Comparison of ENCODE assay signal across 21 cellular contexts in genomic region chr10:3791974-3792633, GRCh38. TPM values are rescaled to one million over a fixed set of nuclear protein-coding genes. Genes with fewer than 3 reads are reported as not detected.
A peak's percentile ranks its signal among the peaks of the same experiment; 100 is the strongest.
DNase-seq lines count a peak whose midpoint lies in the region; ATAC-seq and TF ChIP-seq lines count a peak whose summit lies in the region.
"Had no signal": no experiment of that assay in that cellular context is flagged by ENCODE, and none has a peak within 500 bp of the region (broad histone marks: within the 10 kb centered on the region; RNA-seq: fewer than 3 reads in every experiment).

No MANE protein-coding gene starts in this region.

- peaks cover 25 to 44% of the 10 kb centered on the region in 2 donors for H3K36me3 Mint-ChIP-seq in activated naive CD4-positive, alpha-beta T cell treated with anti-CD3 and anti-CD28 coated beads, Interleukin-2, amount 50 U/mL, for 72 hours
- H3K36me3 Mint-ChIP-seq: immature natural killer cell had no signal

- TF ChIP-seq CTCF in RWPE2 (IDR thresholded peaks at IDR 0.05; ENCODE audit: poor library complexity, severe bottlenecking) (no peak), fibroblast of mammary gland (conservative IDR thresholded peaks at IDR 0.05; ENCODE audit: control insufficient read depth, insufficient read depth, low read depth, low read length) (no peak)

- H3K36me3 ChIP-seq in RWPE2 (ENCODE audit: low read depth), result no peaks in the 10 kb centered on the region
- H3K36me3 ChIP-seq: stomach, vagina had no signal

- H3K27me3 ChIP-seq in RWPE2 (ENCODE audit: insufficient read depth, poor library complexity, severe bottlenecking), result no peaks in the 10 kb centered on the region
- H3K27me3 ChIP-seq: stomach, vagina had no signal

- no peaks in the 10 kb centered on the region for H3K4me1 ChIP-seq in RWPE2 (ENCODE audit: insufficient read depth, poor library complexity, severe bottlenecking)
- H3K4me1 ChIP-seq: psoas muscle, stomach, vagina had no signal

- H3K9me3 ChIP-seq in RWPE2 (ENCODE audit: severe bottlenecking), result peaks cover 4% of the 10 kb centered on the region

- ATAC-seq in activated naive CD4-positive, alpha-beta T cell treated with anti-CD3 and anti-CD28 coated beads, Interleukin-2, amount 50 U/mL, for 72 hours, result peak; percentile 37 to 48
- 0 out of 3 replicates have a peak, but pooled peaks have one; percentile 27 for ATAC-seq in RWPE2 (ENCODE audit: low read depth)
- no peak for ATAC-seq in Right ventricle myocardium inferior
- no peak for ATAC-seq in HG02885 (IDR thresholded peaks at IDR 0.05; ENCODE audit: poor library complexity, unreplicated experiment)
- ATAC-seq: HCT116, psoas muscle had no signal

- H3K4me3 ChIP-seq in RWPE2 (ENCODE audit: severe bottlenecking) (no peak overlapping the region), fibroblast of mammary gland (ENCODE audit: control insufficient read depth, low read depth, low read length) (no peak overlapping the region)
- H3K4me3 ChIP-seq: psoas muscle, stomach, vagina had no signal

- intact Hi-C loops in Right ventricle myocardium inferior (cut with DNase I), result no loop called here

- H3K27ac ChIP-seq in RWPE2 (ENCODE audit: poor library complexity, severe bottlenecking), result no peak overlapping the region
- H3K27ac ChIP-seq: psoas muscle, stomach, vagina had no signal

- no peak overlapping the region for H3K27ac Mint-ChIP-seq in activated naive CD4-positive, alpha-beta T cell treated with anti-CD3 and anti-CD28 coated beads, Interleukin-2, amount 50 U/mL, for 72 hours
- H3K27ac Mint-ChIP-seq: nephron had no signal

- peaks cover 11 to 12% of the 10 kb centered on the region in 2 donors for H3K9me3 Mint-ChIP-seq in activated naive CD4-positive, alpha-beta T cell treated with anti-CD3 and anti-CD28 coated beads, Interleukin-2, amount 50 U/mL, for 72 hours

- no peak for DNase-seq in activated naive CD4-positive, alpha-beta T cell treated with anti-CD3 and anti-CD28 coated beads, Interleukin-2, amount 50 U/mL, for 72 hours (ENCODE audit: low spot score in 2 of 2)
- no peak for DNase-seq in activated naive CD4-positive, alpha-beta T cell (lab: John Stamatoyannopoulos, UW)
- DNase-seq in RWPE2 (ENCODE audit: low spot score) (no peak), fibroblast of mammary gland (ENCODE audit: low read depth) (peak; percentile 82), stromal cell of bone marrow (ENCODE audit: low read depth) (peak; percentile 87), Right ventricle myocardium inferior (ENCODE audit: missing footprints) (no peak), NCI-H2107 treated with DMSO at 0.1 percent for 48 hours (lab: John Stamatoyannopoulos, UW; ENCODE audit: unreplicated experiment) (no peak)
- DNase-seq: activated T-cell treated with anti-CD3 and anti-CD28 coated beads, Interleukin-2, amount 50 U/mL, for 4 hours; amniotic stem cell; COR-L47; immature natural killer cell; mammary epithelial cell; NCI-H187 treated with DMSO at 0.1 percent for 48 hours; NCI-H446; psoas muscle; stimulated activated CD4-positive, alpha-beta T cell treated with anti-CD3 and anti-CD28 coated beads, Interleukin-12 subunit alpha, Interleukin-12 subunit beta, amount 100 ng/mL, for 4 hours; stomach had no signal

RNA-seq across cellular contexts. Expression of gene KLF6, which starts 7.1 kb away (rescaled TPM):
- 100 to 1,000 TPM in 1 of 2 donors, 10 to 100 TPM in 1; 85.2 to 126 TPM for total RNA-seq in activated naive CD4-positive, alpha-beta T cell treated with anti-CD3 and anti-CD28 coated beads, Interleukin-2, amount 50 U/mL, for 72 hours
- 68.4 TPM for total RNA-seq in Right ventricle myocardium inferior

Comparison
In these comparisons a context has a peak if more than half of its experiments do, and no peak if none do; other contexts are left out.
1. ATAC-seq: peak in activated naive CD4-positive, alpha-beta T cell treated with anti-CD3 and anti-CD28 coated beads, Interleukin-2, amount 50 U/mL, for 72 hours (2 of 2) and RWPE2 (single experiment); none in Right ventricle myocardium inferior (single experiment) and HG02885 (single experiment).
2. DNase-seq: peak in fibroblast of mammary gland (single experiment) and stromal cell of bone marrow (single experiment); none in activated naive CD4-positive, alpha-beta T cell treated with anti-CD3 and anti-CD28 coated beads, Interleukin-2, amount 50 U/mL, for 72 hours (0 of 2), activated naive CD4-positive, alpha-beta T cell (0 of 4), RWPE2 (single experiment), Right ventricle myocardium inferior (single experiment) and NCI-H2107 treated with DMSO at 0.1 percent for 48 hours (single experiment).